In the genomic region with DNA sequence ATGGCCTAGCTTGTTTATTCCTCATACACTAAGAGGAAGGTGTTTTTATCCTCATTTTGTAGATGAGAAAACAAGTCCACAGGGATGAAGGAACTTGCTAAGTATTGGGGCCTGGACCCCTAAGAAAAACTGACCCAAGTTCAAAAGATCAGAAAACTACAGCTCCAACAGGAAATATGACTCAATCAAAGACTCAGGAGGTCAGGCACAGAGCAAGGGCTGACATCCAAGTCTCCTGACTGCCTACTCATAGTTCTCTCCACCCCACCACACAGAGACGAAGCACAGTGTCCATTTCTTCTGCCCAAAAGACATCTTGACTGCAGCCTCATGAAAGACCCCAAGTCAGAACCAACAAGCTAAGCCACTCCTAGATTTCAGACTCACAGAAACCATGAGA, we compare ENCODE assay signal across 9 cellular contexts. TPM values are rescaled to one million over a fixed set of nuclear protein-coding genes. Genes with fewer than 3 reads are reported as not detected.
DNase-seq lines count a peak whose midpoint lies in the region; ATAC-seq and TF ChIP-seq lines count a peak whose summit lies in the region.
"Had no signal": no experiment of that assay in that cellular context is flagged by ENCODE, and none has a peak within 500 bp of the region (broad histone marks: within the 10 kb centered on the region; RNA-seq: fewer than 3 reads in every experiment).

No MANE protein-coding gene starts in this region.

- in situ Hi-C loops in astrocyte of the spinal cord (cut with HindIII; ENCODE audit: low sequenced_read_pairs), result no loop called here

- peak overlapping the region; percentile 69 for H3K27ac ChIP-seq in suprapubic skin

- H3K9me3 ChIP-seq in suprapubic skin, result no peaks in the 10 kb centered on the region
- H3K9me3 ChIP-seq: Peyer's patch had no signal

- no peak overlapping the region for H3K4me3 ChIP-seq in astrocyte of the spinal cord (ENCODE audit: low read depth, low read length)
- no peak overlapping the region for H3K4me3 ChIP-seq in suprapubic skin
- H3K4me3 ChIP-seq: Peyer's patch had no signal

- no peak overlapping the region for H3K27ac Mint-ChIP-seq in activated CD4-positive, alpha-beta T cell treated with anti-CD3 and anti-CD28 coated beads for 36 hours

- peak; percentile 42 for ATAC-seq in activated CD4-positive, alpha-beta T cell treated with anti-CD3 and anti-CD28 coated beads for 36 hours
- ATAC-seq in GM21390 (IDR thresholded peaks at IDR 0.05; ENCODE audit: unreplicated experiment) (no peak), GM18520 (IDR thresholded peaks at IDR 0.05; ENCODE audit: unreplicated experiment) (no peak)

- no peak overlapping the region for H3K4me3 Mint-ChIP-seq in activated CD4-positive, alpha-beta T cell treated with anti-CD3 and anti-CD28 coated beads for 36 hours

- H3K4me1 Mint-ChIP-seq in activated CD4-positive, alpha-beta T cell treated with anti-CD3 and anti-CD28 coated beads for 36 hours, result peaks cover 3% of the 10 kb centered on the region

- H3K36me3 ChIP-seq in suprapubic skin, result no peaks in the 10 kb centered on the region
- H3K36me3 ChIP-seq: Peyer's patch had no signal

- 43% methylated on average over 1 of the region's 1 CpG for WGBS in suprapubic skin

- peaks cover 4% of the 10 kb centered on the region for H3K4me1 ChIP-seq in suprapubic skin
- H3K4me1 ChIP-seq: Peyer's patch had no signal

- TF ChIP-seq EP300 in suprapubic skin (IDR thresholded peaks at IDR 0.05), result no peak

- no peaks in the 10 kb centered on the region for H3K27me3 Mint-ChIP-seq in activated CD4-positive, alpha-beta T cell treated with anti-CD3 and anti-CD28 coated beads for 36 hours

- no peak for DNase-seq in activated CD4-positive, alpha-beta T cell treated with anti-CD3 and anti-CD28 coated beads for 36 hours
- DNase-seq in activated CD4-positive, alpha-beta T cell treated with anti-CD3 and anti-CD28 coated beads for 1 hour, result no peak
- DNase-seq in astrocyte of the spinal cord (ENCODE audit: low read depth, low spot score), result peak; percentile 69
- peak; percentile 86 for DNase-seq in iris pigment epithelial cell (ENCODE audit: low read depth)
- no peak for DNase-seq in suprapubic skin (ENCODE audit: low spot score in 2 of 2)
- DNase-seq in C1 segment of cervical spinal cord (lab: John Stamatoyannopoulos, UW), result no peak

- CTCF ChIA-PET in activated CD4-positive, alpha-beta T cell treated with anti-CD3 and anti-CD28 coated beads for 36 hours (lab: Charles Lee), result interaction anchor here (0.7 kb wide), 1 partner anchor 9 kb away, joined by 4 read pairs; no protein-coding TSS in a partner anchor

- no peaks in the 10 kb centered on the region for H3K36me3 Mint-ChIP-seq in activated CD4-positive, alpha-beta T cell treated with anti-CD3 and anti-CD28 coated beads for 36 hours (ENCODE audit: low read depth)

- H3K9me3 Mint-ChIP-seq in activated CD4-positive, alpha-beta T cell treated with anti-CD3 and anti-CD28 coated beads for 36 hours (ENCODE audit: low read depth), result no peaks in the 10 kb centered on the region

- TF ChIP-seq CTCF in astrocyte of the spinal cord (IDR thresholded peaks at IDR 0.05; ENCODE audit: low read depth, low read length) (no peak), suprapubic skin (IDR thresholded peaks at IDR 0.05) (no peak)

- POLR2A ChIA-PET in activated CD4-positive, alpha-beta T cell treated with anti-CD3 and anti-CD28 coated beads for 36 hours (lab: Charles Lee), result no interaction called here

- no peaks in the 10 kb centered on the region for H3K27me3 ChIP-seq in suprapubic skin
- H3K27me3 ChIP-seq: Peyer's patch had no signal

- TF ChIP-seq POLR2A in suprapubic skin (IDR thresholded peaks at IDR 0.05), result no peak

- intact Hi-C loops in activated CD4-positive, alpha-beta T cell treated with anti-CD3 and anti-CD28 coated beads for 36 hours (cut with DNase I, micrococcal nuclease), result no loop called here

RNA-seq across cellular contexts. Expression of a gene that starts 26.9 kb away (rescaled TPM):
- 1 to 10 TPM; 7.6 to 8.9 TPM for total RNA-seq in activated CD4-positive, alpha-beta T cell treated with anti-CD3 and anti-CD28 coated beads for 36 hours
- 100 to 1,000 TPM in 3 of 4 donors, 10 to 100 TPM in 1; 85.4 to 182 (median 127) TPM for total RNA-seq in suprapubic skin

Comparison
In these comparisons a context has a peak if more than half of its experiments do, and no peak if none do; other contexts are left out.
1. DNase-seq: peak in astrocyte of the spinal cord (single experiment) and iris pigment epithelial cell (single experiment); none in activated CD4-positive, alpha-beta T cell treated with anti-CD3 and anti-CD28 coated beads for 36 hours (single experiment), activated CD4-positive, alpha-beta T cell treated with anti-CD3 and anti-CD28 coated beads for 1 hour (single experiment), suprapubic skin (0 of 2) and C1 segment of cervical spinal cord (0 of 14).
2. RNA of a gene that starts 26.9 kb away (total RNA-seq): 85.4 to 182 TPM in suprapubic skin; 7.6 to 8.9 TPM in activated CD4-positive, alpha-beta T cell treated with anti-CD3 and anti-CD28 coated beads for 36 hours; every median in the first group is over 4 times any median in the second.